21 cellular contexts compared by ENCODE assay signal in genomic region chr3:139338405-139338804, GRCh38.
"Had no signal": no experiment of that assay in that cellular context is flagged by ENCODE, and none has a peak within 500 bp of the region (broad histone marks: within the 10 kb centered on the region; RNA-seq: fewer than 3 reads in every experiment).

No MANE protein-coding gene starts in this region.

- H3K4me3 ChIP-seq: dorsolateral prefrontal cortex, lung, mucosa of descending colon, prostate gland, right atrium auricular region, sigmoid colon, suprapubic skin, thyroid gland had no signal

- H3K4me1 ChIP-seq: prostate gland, right atrium auricular region, thyroid gland had no signal

- H3K27me3 ChIP-seq: right atrium auricular region, sigmoid colon, suprapubic skin, thyroid gland had no signal

- H3K4me3 Mint-ChIP-seq: memory B cell; mesothelial cell of epicardium; naive thymus-derived CD8-positive, alpha-beta T cell; nephron progenitor cell; stimulated activated effector memory CD8-positive, alpha-beta T cell treated with anti-CD3 and anti-CD28 coated beads, Interleukin-12 subunit alpha, Interleukin-12 subunit beta, amount 100 ng/mL, for 72 hours had no signal

- H3K9me3 ChIP-seq: mucosa of descending colon, prostate gland, right atrium auricular region, sigmoid colon, suprapubic skin, thyroid gland had no signal

- H3K27ac ChIP-seq: dorsolateral prefrontal cortex, prostate gland, right atrium auricular region, sigmoid colon, suprapubic skin, thyroid gland had no signal

- H3K36me3 ChIP-seq: prostate gland, right atrium auricular region, sigmoid colon, suprapubic skin, thyroid gland had no signal

- ATAC-seq: left lobe of liver; mucosa of descending colon; naive thymus-derived CD8-positive, alpha-beta T cell; stimulated activated effector memory CD8-positive, alpha-beta T cell treated with anti-CD3 and anti-CD28 coated beads, Interleukin-12 subunit alpha, Interleukin-12 subunit beta, amount 100 ng/mL, for 72 hours had no signal

- H3K27ac Mint-ChIP-seq: memory B cell; mesothelial cell of epicardium; naive thymus-derived CD8-positive, alpha-beta T cell; nephron progenitor cell; stimulated activated effector memory CD8-positive, alpha-beta T cell treated with anti-CD3 and anti-CD28 coated beads, Interleukin-12 subunit alpha, Interleukin-12 subunit beta, amount 100 ng/mL, for 72 hours had no signal

- DNase-seq: cerebellar nuclear complex; dorsolateral prefrontal cortex; effector CD4-positive, alpha-beta T cell; mucosa of descending colon; naive thymus-derived CD8-positive, alpha-beta T cell; nephron progenitor cell; nucleus accumbens; sigmoid colon; stimulated activated CD4-positive, alpha-beta T cell treated with anti-CD3 and anti-CD28 coated beads, Interleukin-2, amount 100 ng/mL, for 24 hours; stimulated activated CD4-positive, alpha-beta T cell treated with anti-CD3 and anti-CD28 coated beads, Interleukin-4, amount 100 ng/mL, for 24 hours; stimulated activated naive CD8-positive, alpha-beta T cell treated with anti-CD3 and anti-CD28 coated beads, Interleukin-15, Interleukin-2, amounts not matched to agents 100 U/mL and 50 U/mL, for 24 hours; thyroid gland; trophoblast cell had no signal

- H3K4me1 Mint-ChIP-seq: mesothelial cell of epicardium had no signal

- H3K36me3 Mint-ChIP-seq: mesothelial cell of epicardium; naive thymus-derived CD8-positive, alpha-beta T cell; stimulated activated effector memory CD8-positive, alpha-beta T cell treated with anti-CD3 and anti-CD28 coated beads, Interleukin-12 subunit alpha, Interleukin-12 subunit beta, amount 100 ng/mL, for 72 hours had no signal
